In genomic region chr4:2006956-2007653, GRCh38 we compare ENCODE assay signal across 10 cellular contexts. TPM values are rescaled to one million over a fixed set of nuclear protein-coding genes. Genes with fewer than 3 reads are reported as not detected.
DNase-seq lines count a peak whose midpoint lies in the region; ATAC-seq and TF ChIP-seq lines count a peak whose summit lies in the region.
"Had no signal": no experiment of that assay in that cellular context is flagged by ENCODE, and none has a peak within 500 bp of the region (broad histone marks: within the 10 kb centered on the region; RNA-seq: fewer than 3 reads in every experiment).

No MANE protein-coding gene starts in this region.

- H3K36me3 ChIP-seq in hepatocyte (replicated peaks; ENCODE audit: insufficient read depth, low read depth) = no peaks in the 10 kb centered on the region

- WGBS in hepatocyte (ENCODE audit: low lambda C conversion rate, missing lambda C conversion rate) = 89% methylated on average over 15 of the region's 15 CpGs

- no peaks in the 10 kb centered on the region for H3K9me3 ChIP-seq in hepatocyte (ENCODE audit: low read depth)

- H3K27me3 Mint-ChIP-seq in T-helper 1 cell treated with Interleukin-12 subunit alpha and Interleukin-12 subunit beta and Interleukin-4 antibody, amounts not matched to agents 30 μg/mL and 1 μg/mL, for 36 hours (ENCODE audit: low read depth) = peaks cover 10% of the 10 kb centered on the region
- peaks cover 5% of the 10 kb centered on the region for H3K27me3 Mint-ChIP-seq in activated CD4-positive, alpha-beta memory T cell treated with anti-CD3 and anti-CD28 coated beads, Interleukin-2, amount 10 ng/mL, durations not matched to agents 7 days and 5 days
- H3K27me3 Mint-ChIP-seq in stimulated activated naive B cell treated with anti-CD40 and anti-IgM and Interleukin-4, amounts not matched to agents 10 μg/mL and 1 μg/mL and 100 μg/mL, for 72 hours = no peaks in the 10 kb centered on the region

- H4K20me1 ChIP-seq in hepatocyte (ENCODE audit: insufficient read depth, poor library complexity, severe bottlenecking) = peaks cover 30% of the 10 kb centered on the region

- H3K4me1 ChIP-seq in hepatocyte (ENCODE audit: insufficient read depth) = peaks cover 21% of the 10 kb centered on the region

- H3K79me2 ChIP-seq in hepatocyte = peaks cover 66% of the 10 kb centered on the region

- peaks cover 24% of the 10 kb centered on the region for H3K36me3 Mint-ChIP-seq in T-helper 1 cell treated with Interleukin-12 subunit alpha and Interleukin-12 subunit beta and Interleukin-4 antibody, amounts not matched to agents 30 μg/mL and 1 μg/mL, for 36 hours (ENCODE audit: low read depth)
- H3K36me3 Mint-ChIP-seq in activated CD4-positive, alpha-beta memory T cell treated with anti-CD3 and anti-CD28 coated beads, Interleukin-2, amount 10 ng/mL, durations not matched to agents 7 days and 5 days (ENCODE audit: low read depth) = peaks cover 36% of the 10 kb centered on the region
- peaks cover 19 to 35% of the 10 kb centered on the region in 2 donors for H3K36me3 Mint-ChIP-seq in stimulated activated naive B cell treated with anti-CD40 and anti-IgM and Interleukin-4, amounts not matched to agents 10 μg/mL and 1 μg/mL and 100 μg/mL, for 72 hours

- peak overlapping the region; percentile 58 for H3K27ac Mint-ChIP-seq in T-helper 1 cell treated with Interleukin-12 subunit alpha and Interleukin-12 subunit beta and Interleukin-4 antibody, amounts not matched to agents 30 μg/mL and 1 μg/mL, for 36 hours
- peak overlapping the region; percentile 40 for H3K27ac Mint-ChIP-seq in activated CD4-positive, alpha-beta memory T cell treated with anti-CD3 and anti-CD28 coated beads, Interleukin-2, amount 10 ng/mL, durations not matched to agents 7 days and 5 days
- peak overlapping the region; percentile 43 for H3K27ac Mint-ChIP-seq in stimulated activated naive B cell treated with anti-CD40 and anti-IgM and Interleukin-4, amounts not matched to agents 10 μg/mL and 1 μg/mL and 100 μg/mL, for 72 hours

- H3K27me3 ChIP-seq in hepatocyte = no peaks in the 10 kb centered on the region

- CTCF ChIA-PET in activated CD4-positive, alpha-beta memory T cell treated with anti-CD3 and anti-CD28 coated beads, Interleukin-2, amount 10 ng/mL, durations not matched to agents 7 days and 5 days (lab: Charles Lee) = interaction anchor here (0.7 kb wide), 1 partner anchor 180 kb away, joined by 3 read pairs; no protein-coding TSS in a partner anchor

- POLR2A ChIA-PET in activated CD4-positive, alpha-beta memory T cell treated with anti-CD3 and anti-CD28 coated beads, Interleukin-2, amount 10 ng/mL, durations not matched to agents 7 days and 5 days (lab: Charles Lee) = interaction anchor here (1.7 kb wide), 1 partner anchor 461 kb away, joined by 5 read pairs; the partner anchor contains the start of gene RNF4

- peak overlapping the region; percentile 85 for H3K4me3 Mint-ChIP-seq in T-helper 1 cell treated with Interleukin-12 subunit alpha and Interleukin-12 subunit beta and Interleukin-4 antibody, amounts not matched to agents 30 μg/mL and 1 μg/mL, for 36 hours
- peak overlapping the region; percentile 89 for H3K4me3 Mint-ChIP-seq in activated CD4-positive, alpha-beta memory T cell treated with anti-CD3 and anti-CD28 coated beads, Interleukin-2, amount 10 ng/mL, durations not matched to agents 7 days and 5 days
- H3K4me3 Mint-ChIP-seq in stimulated activated naive B cell treated with anti-CD40 and anti-IgM and Interleukin-4, amounts not matched to agents 10 μg/mL and 1 μg/mL and 100 μg/mL, for 72 hours = peak overlapping the region; percentile 87 to 90

- TF ChIP-seq CTCF in hepatocyte (IDR thresholded peaks at IDR 0.05; ENCODE audit: poor library complexity) = no peak

- DNase-seq in T-helper 1 cell (no peak), hepatocyte (ENCODE audit: low spot score) (no peak), GF-D8 (lab: John Stamatoyannopoulos, UW) (no peak)
- no peak for DNase-seq in activated CD4-positive, alpha-beta memory T cell treated with anti-CD3 and anti-CD28 coated beads, Interleukin-2, amount 10 ng/mL, durations not matched to agents 7 days and 5 days
- DNase-seq in stimulated activated naive B cell treated with anti-CD40 and anti-IgM and Interleukin-4, amounts not matched to agents 10 μg/mL and 1 μg/mL and 100 μg/mL, for 72 hours = no peak
- DNase-seq: amniotic stem cell, NCI-H146 had no signal

- H2AFZ ChIP-seq in hepatocyte = no peak overlapping the region

- no peak for ATAC-seq in stimulated activated naive B cell treated with anti-CD40 and anti-IgM and Interleukin-4, amounts not matched to agents 10 μg/mL and 1 μg/mL and 100 μg/mL, for 72 hours (replicated peaks)
- ATAC-seq in GM19463 (IDR thresholded peaks at IDR 0.05; ENCODE audit: unreplicated experiment) = no peak
- no peak for ATAC-seq in GM21526 (IDR thresholded peaks at IDR 0.05; ENCODE audit: low FRiP score, unreplicated experiment)

- no peaks in the 10 kb centered on the region for H3K9me3 Mint-ChIP-seq in T-helper 1 cell treated with Interleukin-12 subunit alpha and Interleukin-12 subunit beta and Interleukin-4 antibody, amounts not matched to agents 30 μg/mL and 1 μg/mL, for 36 hours
- H3K9me3 Mint-ChIP-seq in activated CD4-positive, alpha-beta memory T cell treated with anti-CD3 and anti-CD28 coated beads, Interleukin-2, amount 10 ng/mL, durations not matched to agents 7 days and 5 days = peaks cover 2% of the 10 kb centered on the region
- no peaks in the 10 kb centered on the region for H3K9me3 Mint-ChIP-seq in stimulated activated naive B cell treated with anti-CD40 and anti-IgM and Interleukin-4, amounts not matched to agents 10 μg/mL and 1 μg/mL and 100 μg/mL, for 72 hours

- peak overlapping the region; percentile 60 for H3K4me3 ChIP-seq in hepatocyte

- H3K4me2 ChIP-seq in hepatocyte = peak overlapping the region; percentile 78

- no peak overlapping the region for H3K27ac ChIP-seq in hepatocyte

- H3K4me1 Mint-ChIP-seq in T-helper 1 cell treated with Interleukin-12 subunit alpha and Interleukin-12 subunit beta and Interleukin-4 antibody, amounts not matched to agents 30 μg/mL and 1 μg/mL, for 36 hours (ENCODE audit: low read depth) = peaks cover 32% of the 10 kb centered on the region
- H3K4me1 Mint-ChIP-seq in activated CD4-positive, alpha-beta memory T cell treated with anti-CD3 and anti-CD28 coated beads, Interleukin-2, amount 10 ng/mL, durations not matched to agents 7 days and 5 days = peaks cover 47% of the 10 kb centered on the region
- H3K4me1 Mint-ChIP-seq in stimulated activated naive B cell treated with anti-CD40 and anti-IgM and Interleukin-4, amounts not matched to agents 10 μg/mL and 1 μg/mL and 100 μg/mL, for 72 hours = peaks cover 32 to 45% of the 10 kb centered on the region in 2 donors

- no peaks in the 10 kb centered on the region for H3K9me2 ChIP-seq in hepatocyte (replicated peaks; ENCODE audit: insufficient read depth)

RNA-seq across cellular contexts. Expression of gene NELFA, which starts 1.7 kb away (rescaled TPM):
- total RNA-seq in activated CD4-positive, alpha-beta memory T cell treated with anti-CD3 and anti-CD28 coated beads, Interleukin-2, amount 10 ng/mL, durations not matched to agents 7 days and 5 days = 10 to 100 TPM; 34.2 to 36.0 TPM
- total RNA-seq in hepatocyte = 10.8 and 21.4 TPM in 2 replicates
- 35.9 and 46.2 TPM in 2 replicates for polyA plus RNA-seq in hepatocyte

RNA-seq across cellular contexts. Expression of gene NAT8L, which starts 52.0 kb away (rescaled TPM):
- total RNA-seq in activated CD4-positive, alpha-beta memory T cell treated with anti-CD3 and anti-CD28 coated beads, Interleukin-2, amount 10 ng/mL, durations not matched to agents 7 days and 5 days = under 1 TPM; 0.08 to 0.10 TPM
- 0.68 and 2.7 TPM in 2 replicates for total RNA-seq in hepatocyte
- 1.5 TPM in 2 replicates for polyA plus RNA-seq in hepatocyte
